In genomic region chr18:70382992-70383717, GRCh38 we compare ENCODE assay signal across 15 cellular contexts.
DNase-seq lines count a peak whose midpoint lies in the region; ATAC-seq and TF ChIP-seq lines count a peak whose summit lies in the region.
"Had no signal": no experiment of that assay in that cellular context is flagged by ENCODE, and none has a peak within 500 bp of the region (broad histone marks: within the 10 kb centered on the region; RNA-seq: fewer than 3 reads in every experiment).

No MANE protein-coding gene starts in this region.

- H3K9me2 ChIP-seq in HCT116 (ENCODE audit: insufficient read depth) (no peaks in the 10 kb centered on the region), PC-3 (replicated peaks; ENCODE audit: low read length) (no peaks in the 10 kb centered on the region)

- H4K91ac ChIP-seq in mesenchymal stem cell (ENCODE audit: low read length): no peak overlapping the region

- H3K4me2 ChIP-seq in HCT116 (ENCODE audit: low read length): peak overlapping the region; percentile 82
- H3K4me2 ChIP-seq in PC-3 (ENCODE audit: low read length): peak overlapping the region; percentile 74
- H3K4me2 ChIP-seq in mammary epithelial cell (ENCODE audit: insufficient read depth, low read depth, low read length): peak overlapping the region; percentile 46
- no peak overlapping the region for H3K4me2 ChIP-seq in mesenchymal stem cell (ENCODE audit: low read length, poor library complexity, severe bottlenecking)

- H2BK5ac ChIP-seq in mesenchymal stem cell (ENCODE audit: low read depth, low read length, poor library complexity, severe bottlenecking): no peak overlapping the region

- no peak overlapping the region for H3K23ac ChIP-seq in mesenchymal stem cell (ENCODE audit: low read length in 2 of 2)

- H3K4me1 ChIP-seq in HCT116 (ENCODE audit: control insufficient read depth in 1 of 2, insufficient read depth in 2 of 2, low read length in 2 of 2): peaks cover 49 to 86% of the 10 kb centered on the region in 2 experiments
- H3K4me1 ChIP-seq in PC-3 (ENCODE audit: insufficient read depth, low read length): peaks cover 24% of the 10 kb centered on the region
- peaks cover 27% of the 10 kb centered on the region for H3K4me1 ChIP-seq in mammary epithelial cell (ENCODE audit: insufficient read depth, low read length)
- H3K4me1 ChIP-seq in mesenchymal stem cell (ENCODE audit: control insufficient read depth, insufficient read depth, low read depth, low read length): peaks cover 8% of the 10 kb centered on the region

- H2AK5ac ChIP-seq in mesenchymal stem cell (ENCODE audit: low read length, severe bottlenecking): peak overlapping the region; percentile 34

- peaks cover 15% of the 10 kb centered on the region; the same call in 1 of the 2 replicates for H3K79me2 ChIP-seq in HCT116 (ENCODE audit: insufficient read depth, low read length)
- H3K79me2 ChIP-seq in PC-3 (ENCODE audit: low read length): peaks cover 9% of the 10 kb centered on the region; the same call in 1 of the 2 replicates
- H3K79me2 ChIP-seq in mammary epithelial cell (ENCODE audit: insufficient read depth, low read length): no peaks in the 10 kb centered on the region

- POLR2A ChIA-PET in HCT116 (lab: Charles Lee) (interaction anchor here (0.7 to 5.6 kb wide), 8 partner anchors 11 to 96 kb away, joined by 3 to 50 read pairs (median 8); no protein-coding TSS in a partner anchor), PC-3 (lab: Charles Lee; ENCODE audit: unreplicated experiment) (no interaction called here)

- H3K18ac ChIP-seq in mesenchymal stem cell (ENCODE audit: low read depth in 1 of 2, low read length in 2 of 2): peak overlapping the region in 1 of 2 experiments; percentile 74

- H3K27me3 ChIP-seq in HCT116 (ENCODE audit: insufficient read depth, low read length) (no peaks in the 10 kb centered on the region), PC-3 (ENCODE audit: low read length) (no peaks in the 10 kb centered on the region), mammary epithelial cell (ENCODE audit: insufficient read depth, low read length) (no peaks in the 10 kb centered on the region), mesenchymal stem cell (ENCODE audit: control insufficient read depth in 1 of 2, insufficient read depth in 1 of 2, low read length in 2 of 2) (no peaks in the 10 kb centered on the region)
- H3K27me3 ChIP-seq: BE2C had no signal

- DNase-seq in HCT116 (ENCODE audit: low read depth, low spot score): no peak
- no peak for DNase-seq in PC-3
- no peak for DNase-seq in mammary epithelial cell
- no peak for DNase-seq in mesenchymal stem cell
- no peak for DNase-seq in NCI-H226
- DNase-seq in NCI-H187 treated with DMSO at 0.1 percent for 48 hours (lab: John Stamatoyannopoulos, UW): no peak
- DNase-seq in SW 1271 (lab: John Stamatoyannopoulos, UW): no peak
- DNase-seq: BE2C; CD4-positive, alpha-beta memory T cell; DND-41; MV-4-11; NCI-H1436; NCI-H2081 treated with DMSO at 0.1 percent for 48 hours; NCI-H510A treated with DMSO at 0.1 percent for 48 hours had no signal

- TF ChIP-seq CTCF in HCT116 (IDR thresholded peaks at IDR 0.05 in 2 of 3, conservative IDR thresholded peaks at IDR 0.05 in 1 of 3; ENCODE audit: borderline replicate concordance in 1 of 3, insufficient read depth in 1 of 3, low read depth in 2 of 3, low read length in 2 of 3): no peak
- no peak for TF ChIP-seq CTCF in PC-3 (conservative IDR thresholded peaks at IDR 0.05; ENCODE audit: low read depth, low read length)
- no peak for TF ChIP-seq CTCF in mammary epithelial cell (conservative IDR thresholded peaks at IDR 0.05 in 1 of 2, IDR thresholded peaks at IDR 0.05 in 1 of 2; ENCODE audit: extremely low read depth in 1 of 2, insufficient read depth in 1 of 2, low read depth in 1 of 2, low read length in 2 of 2)

- no peak overlapping the region for H2BK15ac ChIP-seq in mesenchymal stem cell (ENCODE audit: low read depth, poor library complexity, severe bottlenecking)

- in situ Hi-C loops in mammary epithelial cell (cut with MboI; ENCODE audit: low sequenced_read_pairs in 2 of 2): no loop called here

- RAD21 ChIA-PET in HCT116 (lab: Charles Lee; ENCODE audit: low non-redundant PET in 1 of 2, low total read pairs in 2 of 2, uncharacterized antibody in 2 of 2, unreplicated experiment in 2 of 2): interaction anchor here (0.6 to 1.4 kb wide), 2 partner anchors 10 to 18 kb away, joined by 3 to 7 read pairs; no protein-coding TSS in a partner anchor

- H4K8ac ChIP-seq in mesenchymal stem cell (ENCODE audit: low read length): no peak overlapping the region

- intact Hi-C loops in HCT116 (cut with micrococcal nuclease) (no loop called here), PC-3 (cut with micrococcal nuclease) (no loop called here), mammary epithelial cell (cut with micrococcal nuclease) (no loop called here)

- no peaks in the 10 kb centered on the region for H3K79me1 ChIP-seq in mesenchymal stem cell (replicated peaks; ENCODE audit: low read length, poor library complexity, severe bottlenecking)

- H3K14ac ChIP-seq in mesenchymal stem cell (ENCODE audit: low read length in 2 of 2): no peak overlapping the region

- H3K9me3 ChIP-seq in HCT116 (ENCODE audit: control insufficient read depth in 1 of 2, insufficient read depth in 1 of 2, low read depth in 1 of 2, low read length in 2 of 2): peaks cover 0 to 4% of the 10 kb centered on the region in 2 experiments; a peak in 1 of 4 replicates
- no peaks in the 10 kb centered on the region for H3K9me3 ChIP-seq in PC-3 (ENCODE audit: low read length)
- H3K9me3 ChIP-seq in mammary epithelial cell (replicated peaks; ENCODE audit: insufficient read depth, low read length): no peaks in the 10 kb centered on the region
- H3K9me3 ChIP-seq in mesenchymal stem cell (ENCODE audit: control insufficient read depth, low read length): no peaks in the 10 kb centered on the region
- H3K9me3 ChIP-seq: BE2C had no signal

- H3F3A ChIP-seq in PC-3 (ENCODE audit: low read length, unreplicated experiment): no peaks in the 10 kb centered on the region

- ATAC-seq in HCT116 (peak; percentile 5; the same call in 1 of the 2 replicates), PC-3 (no peak), HG03469 (IDR thresholded peaks at IDR 0.05; ENCODE audit: unreplicated experiment) (no peak)

- H3K4me3 ChIP-seq in HCT116 (replicated peaks in 1 of 2; ENCODE audit: low read depth in 1 of 2, low read length in 2 of 2) (peak overlapping the region; percentile 42 to 53), PC-3 (ENCODE audit: low read length) (peak overlapping the region; percentile 42; the same call in 1 of the 2 replicates), mammary epithelial cell (replicated peaks in 1 of 3; ENCODE audit: insufficient read depth in 1 of 3, low read depth in 2 of 3, low read length in 3 of 3) (no peak overlapping the region), mesenchymal stem cell (ENCODE audit: insufficient read depth in 1 of 2, low read depth in 1 of 2, low read length in 2 of 2) (no peak overlapping the region)

- no TSS peak for BruUV-seq in HCT116 (replicated peaks; lab: Mats Ljungman, UMichigan)
- BruUV-seq in PC-3 (replicated peaks; lab: Mats Ljungman, UMichigan): no TSS peak
- no TSS peak for BruUV-seq in mammary epithelial cell (replicated peaks; lab: Mats Ljungman, UMichigan)

- H2AFZ ChIP-seq in HCT116 (ENCODE audit: low read depth, low read length, poor library complexity, severe bottlenecking) (no peak overlapping the region), PC-3 (ENCODE audit: low read length) (no peak overlapping the region), mammary epithelial cell (ENCODE audit: low read depth, low read length) (no peak overlapping the region), mesenchymal stem cell (ENCODE audit: low read depth, low read length) (no peak overlapping the region)

- peak overlapping the region; percentile 73 for H3K9ac ChIP-seq in HCT116 (ENCODE audit: low read length)
- peak overlapping the region; percentile 69 for H3K9ac ChIP-seq in PC-3 (ENCODE audit: low read length)
- H3K9ac ChIP-seq in mammary epithelial cell (ENCODE audit: insufficient read depth, low read length): no peak overlapping the region
- H3K9ac ChIP-seq in mesenchymal stem cell (ENCODE audit: low read length): no peak overlapping the region

- H3K4ac ChIP-seq in mesenchymal stem cell (ENCODE audit: low read depth in 1 of 2, low read length in 2 of 2): no peak overlapping the region

- H4K20me1 ChIP-seq in HCT116 (ENCODE audit: insufficient read depth) (no peaks in the 10 kb centered on the region), PC-3 (ENCODE audit: low read length) (no peaks in the 10 kb centered on the region), mammary epithelial cell (ENCODE audit: insufficient read depth, low read length) (no peaks in the 10 kb centered on the region)

- H2BK12ac ChIP-seq in mesenchymal stem cell (ENCODE audit: low read length in 2 of 2): peak overlapping the region in 1 of 2 experiments; percentile 75

- dilution Hi-C loops in mammary epithelial cell (cut with HindIII; ENCODE audit: low sequenced_read_pairs): no loop called here

- peak overlapping the region; percentile 99 for H3K27ac ChIP-seq in HCT116 (ENCODE audit: low read depth, low read length)
- peak overlapping the region; percentile 97 for H3K27ac ChIP-seq in PC-3 (ENCODE audit: low read length)
- peak overlapping the region; percentile 60 for H3K27ac ChIP-seq in mammary epithelial cell (ENCODE audit: insufficient read depth, low read depth, low read length)
- H3K27ac ChIP-seq in mesenchymal stem cell (ENCODE audit: low read length, poor library complexity, severe bottlenecking): no peak overlapping the region

- WGBS in mammary epithelial cell (ENCODE audit: low coverage, missing lambda C conversion rate): 87% methylated on average over 10 of the region's 14 CpGs
- WGBS in mesenchymal stem cell: 83% methylated on average over 13 of the region's 14 CpGs

- CTCF ChIA-PET in HCT116 (lab: Charles Lee) (interaction anchor here (1.3 kb wide), 1 partner anchor 10 kb away, joined by 4 read pairs; no protein-coding TSS in a partner anchor), PC-3 (lab: Charles Lee) (no interaction called here), mammary epithelial cell (lab: Charles Lee; ENCODE audit: low non-redundant PET) (no interaction called here)

- TF ChIP-seq RAD21 in HCT116 (IDR thresholded peaks at IDR 0.05; ENCODE audit: low read depth): no peak

- H2BK120ac ChIP-seq in mesenchymal stem cell (ENCODE audit: low read depth, low read length): no peak overlapping the region

- no peak for TF ChIP-seq POLR2A in HCT116 (IDR thresholded peaks at IDR 0.05; ENCODE audit: borderline replicate concordance, extremely low read depth, insufficient read depth, insufficient read length)

- H3K36me3 ChIP-seq in HCT116 (ENCODE audit: control insufficient read depth in 1 of 2, insufficient read depth in 2 of 2, low read length in 2 of 2) (peaks cover 0 to 9% of the 10 kb centered on the region in 2 experiments; a peak in 1 of 4 replicates), PC-3 (ENCODE audit: low read depth, low read length) (no peaks in the 10 kb centered on the region), mammary epithelial cell (ENCODE audit: insufficient read depth, low read length) (no peaks in the 10 kb centered on the region), mesenchymal stem cell (ENCODE audit: control insufficient read depth in 1 of 2, insufficient read depth in 2 of 2, low read depth in 1 of 2, low read length in 2 of 2) (no peaks in the 10 kb centered on the region)
- H3K36me3 ChIP-seq: BE2C had no signal

TF ChIP-seq in HCT116, 20 proteins besides CTCF, POLR2A, EP300 and RAD21 (continues in another document):
- 0 out of 2 replicates have a peak, but pooled peaks have one; percentile 19 for TF ChIP-seq POLR2AphosphoS5 (IDR thresholded peaks at IDR 0.05; ENCODE audit: low read depth, low read length)

Comparison
In these comparisons a context has a peak if more than half of its experiments do, and no peak if none do; other contexts are left out.
1. H3K4me3 ChIP-seq: peak in HCT116 (2 of 2) and PC-3 (single experiment); none in mammary epithelial cell (0 of 3) and mesenchymal stem cell (0 of 2).
2. H3K9ac ChIP-seq: peak in HCT116 (single experiment) and PC-3 (single experiment); none in mammary epithelial cell (single experiment) and mesenchymal stem cell (single experiment).